In the genomic region with DNA sequence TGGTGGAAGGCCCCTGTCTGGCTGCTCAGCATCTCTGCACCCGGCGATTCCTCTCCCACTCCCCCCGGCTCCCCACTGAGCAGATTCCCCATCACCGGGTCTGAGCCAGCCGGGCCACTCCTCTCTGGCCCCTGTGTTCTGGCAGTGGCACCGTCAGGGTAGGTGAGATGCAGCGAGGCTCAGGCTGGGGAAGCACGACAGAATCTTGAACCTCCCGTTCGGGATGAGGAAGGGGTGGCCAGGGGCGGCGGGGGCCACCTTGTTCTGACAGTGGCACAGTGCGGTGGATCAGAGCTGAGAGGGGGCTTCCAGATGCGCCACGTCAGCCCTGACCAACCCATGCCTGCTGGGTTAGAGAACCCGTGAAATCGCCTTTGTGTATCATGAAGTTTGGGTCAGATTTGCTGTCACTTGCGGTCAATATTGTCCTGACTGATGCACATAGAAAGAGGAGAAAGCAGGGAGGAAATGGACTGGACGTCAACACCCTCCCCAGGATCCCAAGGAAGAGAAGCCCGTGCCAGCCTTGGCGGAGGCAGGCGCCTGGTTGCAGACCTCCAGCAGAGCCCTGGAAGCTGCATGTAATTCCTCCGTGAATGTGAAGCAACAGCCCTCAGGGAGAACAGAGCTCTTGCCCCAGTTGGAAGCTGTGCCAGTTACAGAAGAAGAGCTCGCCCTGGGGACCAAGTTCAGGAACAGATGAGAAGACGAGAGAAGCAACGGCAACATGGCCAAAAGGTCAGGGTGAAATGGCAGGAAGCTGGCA, we compare ENCODE assay signal across 14 cellular contexts.
DNase-seq lines count a peak whose midpoint lies in the region; ATAC-seq and TF ChIP-seq lines count a peak whose summit lies in the region.
"Had no signal": no experiment of that assay in that cellular context is flagged by ENCODE, and none has a peak within 500 bp of the region (broad histone marks: within the 10 kb centered on the region; RNA-seq: fewer than 3 reads in every experiment).

No MANE protein-coding gene starts in this region.

- peak overlapping the region; percentile 21 for H2BK5ac ChIP-seq in neuronal stem cell (ENCODE audit: low read length)

- no peak overlapping the region for H2AK5ac ChIP-seq in neuronal stem cell (ENCODE audit: low read depth, low read length)

- H3K27ac ChIP-seq in SK-N-SH (ENCODE audit: low read depth in 2 of 2, low read length in 1 of 2) (no peak overlapping the region), neuronal stem cell (replicated peaks; ENCODE audit: low read length) (no peak overlapping the region)
- H3K27ac ChIP-seq: 22Rv1 had no signal

- H4K20me1 ChIP-seq in SK-N-SH (ENCODE audit: insufficient read depth) = no peaks in the 10 kb centered on the region

- peaks cover 5% of the 10 kb centered on the region for H3K27me3 Mint-ChIP-seq in activated naive CD4-positive, alpha-beta T cell treated with anti-CD3 and anti-CD28 coated beads, Interleukin-2, amount 10 ng/mL, durations not matched to agents 7 days and 5 days
- peaks cover 18% of the 10 kb centered on the region for H3K27me3 Mint-ChIP-seq in stimulated activated naive CD8-positive, alpha-beta T cell treated with anti-CD3 and anti-CD28 coated beads, Interleukin-15, amount 100 ng/mL, for 72 hours

- no peaks in the 10 kb centered on the region for H3K36me3 Mint-ChIP-seq in activated naive CD4-positive, alpha-beta T cell treated with anti-CD3 and anti-CD28 coated beads, Interleukin-2, amount 10 ng/mL, durations not matched to agents 7 days and 5 days
- H3K36me3 Mint-ChIP-seq: CD14-positive monocyte; CD8-positive, alpha-beta T cell had no signal

- no peak overlapping the region for H2BK120ac ChIP-seq in neuronal stem cell (ENCODE audit: low read depth, low read length)

- H4K91ac ChIP-seq in neuronal stem cell (ENCODE audit: low read depth, low read length, poor library complexity) = no peak overlapping the region

- H2BK12ac ChIP-seq in neuronal stem cell (ENCODE audit: low read length) = no peak overlapping the region

- H4K8ac ChIP-seq in neuronal stem cell (ENCODE audit: low read depth, low read length) = no peak overlapping the region

- no peak overlapping the region for H3K4ac ChIP-seq in neuronal stem cell (ENCODE audit: low read length)

- POLR2A ChIA-PET in SK-N-SH (lab: Yijun Ruan, JAX) = no interaction called here

- no peaks in the 10 kb centered on the region for H3K79me2 ChIP-seq in SK-N-SH (ENCODE audit: insufficient read depth)

- H3K4me3 Mint-ChIP-seq in activated naive CD4-positive, alpha-beta T cell treated with anti-CD3 and anti-CD28 coated beads, Interleukin-2, amount 10 ng/mL, durations not matched to agents 7 days and 5 days = no peak overlapping the region
- no peak overlapping the region for H3K4me3 Mint-ChIP-seq in stimulated activated naive CD8-positive, alpha-beta T cell treated with anti-CD3 and anti-CD28 coated beads, Interleukin-15, amount 100 ng/mL, for 72 hours
- H3K4me3 Mint-ChIP-seq: CD14-positive monocyte; CD8-positive, alpha-beta T cell had no signal

- H3K36me3 ChIP-seq in SK-N-SH (replicated peaks in 1 of 2; ENCODE audit: control insufficient read depth in 1 of 2, insufficient read depth in 2 of 2, low read length in 1 of 2) (no peaks in the 10 kb centered on the region), neuronal stem cell (replicated peaks in 1 of 2; ENCODE audit: control insufficient read depth in 2 of 2, insufficient read depth in 2 of 2, low read length in 2 of 2) (no peaks in the 10 kb centered on the region)

- H3K9me2 ChIP-seq in SK-N-SH = no peaks in the 10 kb centered on the region

- H3K27me3 ChIP-seq in SK-N-SH (ENCODE audit: insufficient read depth) (no peaks in the 10 kb centered on the region), neuronal stem cell (ENCODE audit: control insufficient read depth in 3 of 3, insufficient read depth in 3 of 3, low read depth in 1 of 3, low read length in 3 of 3) (no peaks in the 10 kb centered on the region)

- H3K79me1 ChIP-seq in neuronal stem cell (ENCODE audit: low read depth, low read length) = no peaks in the 10 kb centered on the region

- no peak for TF ChIP-seq EP300 in SK-N-SH (IDR thresholded peaks at IDR 0.05; ENCODE audit: borderline replicate concordance in 1 of 2, low read depth in 1 of 2, low read length in 1 of 2)

- peaks cover 0 to 32% of the 10 kb centered on the region in 2 experiments; a peak in 1 of 4 replicates for H3K4me1 ChIP-seq in SK-N-SH (ENCODE audit: control insufficient read depth in 1 of 2, insufficient read depth in 2 of 2, low read depth in 1 of 2, low read length in 1 of 2)
- peaks cover 7 to 39% of the 10 kb centered on the region in 2 donors for H3K4me1 ChIP-seq in neuronal stem cell (ENCODE audit: control insufficient read depth in 2 of 2, insufficient read depth in 1 of 2, low read depth in 1 of 2, low read length in 2 of 2)

- TF ChIP-seq CTCF in SK-N-SH (IDR thresholded peaks at IDR 0.05) = no peak
- no peak for TF ChIP-seq CTCF in fibroblast of mammary gland (conservative IDR thresholded peaks at IDR 0.05; ENCODE audit: control insufficient read depth, insufficient read depth, low read depth, low read length)

- no peak overlapping the region for H3K14ac ChIP-seq in neuronal stem cell (ENCODE audit: low read length)

- no peak overlapping the region for H2AFZ ChIP-seq in SK-N-SH (ENCODE audit: low read depth)
- peak overlapping the region; percentile 80 for H2AFZ ChIP-seq in neuronal stem cell (ENCODE audit: low read length)

- CTCF ChIA-PET in SK-N-SH (lab: Yijun Ruan, JAX) = interaction anchor here (0.9 to 1.1 kb wide), 2 partner anchors 12 to 442 kb away, joined by 3 to 4 read pairs; no protein-coding TSS in a partner anchor
- CTCF ChIA-PET in activated naive CD4-positive, alpha-beta T cell treated with anti-CD3 and anti-CD28 coated beads, Interleukin-2, amount 10 ng/mL, durations not matched to agents 7 days and 5 days (lab: Charles Lee) = no interaction called here

- H3K9ac ChIP-seq in SK-N-SH = no peak overlapping the region
- H3K9ac ChIP-seq in neuronal stem cell (ENCODE audit: low read depth, low read length, poor library complexity) = no peak overlapping the region

- H3K9me3 Mint-ChIP-seq in activated naive CD4-positive, alpha-beta T cell treated with anti-CD3 and anti-CD28 coated beads, Interleukin-2, amount 10 ng/mL, durations not matched to agents 7 days and 5 days = peaks cover 10% of the 10 kb centered on the region
- no peaks in the 10 kb centered on the region for H3K9me3 Mint-ChIP-seq in stimulated activated naive CD8-positive, alpha-beta T cell treated with anti-CD3 and anti-CD28 coated beads, Interleukin-15, amount 100 ng/mL, for 72 hours
- H3K9me3 Mint-ChIP-seq: CD8-positive, alpha-beta T cell had no signal

- no peaks in the 10 kb centered on the region for H3K4me1 Mint-ChIP-seq in activated naive CD4-positive, alpha-beta T cell treated with anti-CD3 and anti-CD28 coated beads, Interleukin-2, amount 10 ng/mL, durations not matched to agents 7 days and 5 days
- H3K4me1 Mint-ChIP-seq in stimulated activated naive CD8-positive, alpha-beta T cell treated with anti-CD3 and anti-CD28 coated beads, Interleukin-15, amount 100 ng/mL, for 72 hours = no peaks in the 10 kb centered on the region
- H3K4me1 Mint-ChIP-seq: CD14-positive monocyte had no signal

- H3K27ac Mint-ChIP-seq in activated naive CD4-positive, alpha-beta T cell treated with anti-CD3 and anti-CD28 coated beads, Interleukin-2, amount 10 ng/mL, durations not matched to agents 7 days and 5 days = no peak overlapping the region
- no peak overlapping the region for H3K27ac Mint-ChIP-seq in stimulated activated naive CD8-positive, alpha-beta T cell treated with anti-CD3 and anti-CD28 coated beads, Interleukin-15, amount 100 ng/mL, for 72 hours
- H3K27ac Mint-ChIP-seq: CD14-positive monocyte; CD8-positive, alpha-beta T cell had no signal

- no peak overlapping the region for H2BK15ac ChIP-seq in neuronal stem cell (ENCODE audit: low read length)

- ATAC-seq in SK-N-SH treated with all-trans-retinoic acid at 6 μM for 48 hours = no peak
- ATAC-seq in stimulated activated naive CD8-positive, alpha-beta T cell treated with anti-CD3 and anti-CD28 coated beads, Interleukin-15, amount 100 ng/mL, for 72 hours = no peak
- ATAC-seq: CD8-positive, alpha-beta T cell had no signal

- TF ChIP-seq RAD21 in SK-N-SH (IDR thresholded peaks at IDR 0.05; ENCODE audit: low read length) = no peak

- no peaks in the 10 kb centered on the region for H3K9me3 ChIP-seq in SK-N-SH
- peaks cover 0 to 2% of the 10 kb centered on the region in 2 donors for H3K9me3 ChIP-seq in neuronal stem cell (replicated peaks in 1 of 2; ENCODE audit: control insufficient read depth in 2 of 2, insufficient read depth in 1 of 2, low read depth in 1 of 2, low read length in 2 of 2)

- 45% methylated on average over 22 of the region's 26 CpGs for WGBS in SK-N-SH (ENCODE audit: low lambda C conversion rate)
- no CpG with 5 or more reads among the region's 26 CpGs for WGBS in neuronal stem cell (ENCODE audit: extremely low coverage in 2 of 2, insufficient read length in 2 of 2, insufficient replicate concordance in 1 of 2), 2 donors

- DNase-seq in SK-N-SH = peak; percentile 62
- DNase-seq in fibroblast of mammary gland (ENCODE audit: low read depth) = peak; percentile 4
- DNase-seq in neuronal stem cell (ENCODE audit: low spot score) = no peak
- no peak for DNase-seq in activated naive CD4-positive, alpha-beta T cell treated with anti-CD3 and anti-CD28 coated beads, Interleukin-2, amount 10 ng/mL, durations not matched to agents 7 days and 5 days
- no peak for DNase-seq in stimulated activated naive CD8-positive, alpha-beta T cell treated with anti-CD3 and anti-CD28 coated beads, Interleukin-15, amount 100 ng/mL, for 72 hours
- no peak for DNase-seq in stimulated activated CD4-positive, alpha-beta T cell treated with anti-CD3 and anti-CD28 coated beads, Interleukin-4, amount 100 ng/mL, for 1 hour
- no peak for DNase-seq in stimulated activated CD4-positive, alpha-beta T cell treated with anti-CD3 and anti-CD28 coated beads, Interleukin-2, amount 100 ng/mL, for 24 hours
- DNase-seq: CD8-positive, alpha-beta T cell; COR-L47; DND-41; GDM1 had no signal

- H3F3A ChIP-seq in SK-N-SH (replicated peaks; ENCODE audit: insufficient read depth) = no peaks in the 10 kb centered on the region

- H3K4me3 ChIP-seq in SK-N-SH (ENCODE audit: low read depth in 2 of 2, low read length in 1 of 2) (no peak overlapping the region), fibroblast of mammary gland (ENCODE audit: control insufficient read depth, low read depth, low read length) (no peak overlapping the region), neuronal stem cell (ENCODE audit: low read length in 2 of 2) (no peak overlapping the region)

- H3K23ac ChIP-seq in neuronal stem cell (ENCODE audit: low read depth, low read length, poor library complexity) = no peak overlapping the region

- H3K18ac ChIP-seq in neuronal stem cell (ENCODE audit: low read length) = peak overlapping the region; percentile 22

- H3K4me2 ChIP-seq in SK-N-SH (no peak overlapping the region), neuronal stem cell (ENCODE audit: insufficient read depth, low read length, poor library complexity, severe bottlenecking) (no peak overlapping the region)

TF ChIP-seq in SK-N-SH, 30 proteins besides CTCF, POLR2A, EP300 and RAD21 (continues in another document):
- TF ChIP-seq FOXJ3 (CRISPR knock-in tag; IDR thresholded peaks at IDR 0.05) (no peak), FOSL2 (IDR thresholded peaks at IDR 0.05; ENCODE audit: borderline replicate concordance, low read depth) (no peak)

Comparison
In these comparisons a context has a peak if more than half of its experiments do, and no peak if none do; other contexts are left out.
1. DNase-seq: peak in SK-N-SH (single experiment) and fibroblast of mammary gland (single experiment); none in neuronal stem cell (single experiment), activated naive CD4-positive, alpha-beta T cell treated with anti-CD3 and anti-CD28 coated beads, Interleukin-2, amount 10 ng/mL, durations not matched to agents 7 days and 5 days (single experiment), stimulated activated naive CD8-positive, alpha-beta T cell treated with anti-CD3 and anti-CD28 coated beads, Interleukin-15, amount 100 ng/mL, for 72 hours (0 of 2), stimulated activated CD4-positive, alpha-beta T cell treated with anti-CD3 and anti-CD28 coated beads, Interleukin-4, amount 100 ng/mL, for 1 hour (single experiment) and stimulated activated CD4-positive, alpha-beta T cell treated with anti-CD3 and anti-CD28 coated beads, Interleukin-2, amount 100 ng/mL, for 24 hours (0 of 2).